In the genomic region with DNA sequence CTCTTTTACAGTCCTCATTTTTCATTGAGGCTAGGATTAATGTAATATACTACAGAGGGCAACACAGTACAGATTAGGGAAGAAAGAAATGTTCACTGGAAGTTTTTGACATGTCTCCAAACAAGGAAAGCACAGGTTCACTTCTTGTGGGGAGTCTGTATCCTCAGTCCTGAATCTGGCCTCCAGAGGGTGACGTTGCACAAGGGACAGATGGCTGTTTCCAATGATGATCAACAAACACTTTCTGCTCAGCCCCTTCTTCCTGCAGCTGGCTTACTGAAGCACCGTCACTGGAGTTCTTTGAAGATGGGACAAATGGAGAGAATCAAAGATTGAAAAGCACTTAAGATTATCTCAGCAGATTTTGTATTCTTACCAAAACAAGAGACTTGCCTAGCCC, we compare ENCODE assay signal across 14 cellular contexts.
DNase-seq lines count a peak whose midpoint lies in the region; ATAC-seq and TF ChIP-seq lines count a peak whose summit lies in the region.
"Had no signal": no experiment of that assay in that cellular context is flagged by ENCODE, and none has a peak within 500 bp of the region (broad histone marks: within the 10 kb centered on the region; RNA-seq: fewer than 3 reads in every experiment).

No MANE protein-coding gene starts in this region.

- no peak for ATAC-seq in mucosa of descending colon
- ATAC-seq in HG03469 (IDR thresholded peaks at IDR 0.05; ENCODE audit: unreplicated experiment), result no peak

- peak; percentile 8 for DNase-seq in mammary epithelial cell
- no peak for DNase-seq in breast epithelium (ENCODE audit: low spot score in 2 of 2)
- DNase-seq in NCI-H748 treated with DMSO at 0.1 percent for 48 hours (lab: John Stamatoyannopoulos, UW), result peak; percentile 32
- DNase-seq in central memory CD4-positive, alpha-beta T cell, result peak; percentile 5
- peak; percentile 10 for DNase-seq in putamen (ENCODE audit: low spot score)
- no peak for DNase-seq in mucosa of gallbladder (ENCODE audit: low spot score)
- no peak for DNase-seq in mucosa of descending colon
- DNase-seq: AML-193; effector CD4-positive, alpha-beta T cell; KG1; NCI-H2081; SK-N-SH had no signal

- no peaks in the 10 kb centered on the region for H3K27me3 ChIP-seq in mammary epithelial cell (ENCODE audit: insufficient read depth, low read length)
- no peaks in the 10 kb centered on the region for H3K27me3 ChIP-seq in breast epithelium

- CTCF ChIA-PET in mammary epithelial cell (lab: Charles Lee; ENCODE audit: low non-redundant PET), result interaction anchor here (0.8 kb wide), 1 partner anchor 200 kb away, joined by 7 read pairs; no protein-coding TSS in a partner anchor

- no peaks in the 10 kb centered on the region for H3K36me3 ChIP-seq in mammary epithelial cell (ENCODE audit: insufficient read depth, low read length)
- H3K36me3 ChIP-seq in breast epithelium, result no peaks in the 10 kb centered on the region
- H3K36me3 ChIP-seq in mucosa of descending colon (ENCODE audit: low read depth), result no peaks in the 10 kb centered on the region

- no peak overlapping the region for H3K4me2 ChIP-seq in mammary epithelial cell (ENCODE audit: insufficient read depth, low read depth, low read length)
- H3K4me2 ChIP-seq: SK-N-SH had no signal

- dilution Hi-C loops in mammary epithelial cell (cut with HindIII; ENCODE audit: low sequenced_read_pairs), result no loop called here

- no peaks in the 10 kb centered on the region for H4K20me1 ChIP-seq in mammary epithelial cell (ENCODE audit: insufficient read depth, low read length)

- H3K4me3 ChIP-seq in mammary epithelial cell (replicated peaks in 1 of 3; ENCODE audit: insufficient read depth in 1 of 3, low read depth in 2 of 3, low read length in 3 of 3), result no peak overlapping the region
- H3K4me3 ChIP-seq in breast epithelium, result no peak overlapping the region
- H3K4me3 ChIP-seq in mucosa of descending colon, result no peak overlapping the region

- TF ChIP-seq POLR2A in breast epithelium (IDR thresholded peaks at IDR 0.05), result no peak

- intact Hi-C loops in mammary epithelial cell (cut with micrococcal nuclease) (no loop called here), breast epithelium (cut with DNase I; ENCODE audit: low total_unique reads) (no loop called here), mucosa of descending colon (cut with DNase I, micrococcal nuclease) (no loop called here)

- no TSS peak for BruUV-seq in mammary epithelial cell (replicated peaks; lab: Mats Ljungman, UMichigan)

- H3K9me3 ChIP-seq in mammary epithelial cell (replicated peaks; ENCODE audit: insufficient read depth, low read length) (no peaks in the 10 kb centered on the region), breast epithelium (peaks cover 0 to 6% of the 10 kb centered on the region in 2 donors), mucosa of descending colon (no peaks in the 10 kb centered on the region)
- H3K9me3 ChIP-seq: SK-N-SH had no signal

- H3K4me1 ChIP-seq in mammary epithelial cell (ENCODE audit: insufficient read depth, low read length) (no peaks in the 10 kb centered on the region), breast epithelium (no peaks in the 10 kb centered on the region), mucosa of descending colon (ENCODE audit: low read depth) (no peaks in the 10 kb centered on the region)
- H3K4me1 ChIP-seq: parathyroid adenoma had no signal

- peak; percentile 38 to 59 for TF ChIP-seq CTCF in mammary epithelial cell (conservative IDR thresholded peaks at IDR 0.05 in 1 of 2, IDR thresholded peaks at IDR 0.05 in 1 of 2; ENCODE audit: extremely low read depth in 1 of 2, insufficient read depth in 1 of 2, low read depth in 1 of 2, low read length in 2 of 2)
- TF ChIP-seq CTCF in breast epithelium (IDR thresholded peaks at IDR 0.05), result no peak
- no peak for TF ChIP-seq CTCF in mucosa of descending colon (IDR thresholded peaks at IDR 0.05)

- WGBS in mammary epithelial cell (ENCODE audit: low coverage, missing lambda C conversion rate), result 56% methylated on average over 2 of the region's 2 CpGs

- in situ Hi-C loops in mammary epithelial cell (cut with MboI; ENCODE audit: low sequenced_read_pairs in 2 of 2), result no loop called here

- H3K79me2 ChIP-seq in mammary epithelial cell (ENCODE audit: insufficient read depth, low read length), result no peaks in the 10 kb centered on the region
- H3K79me2 ChIP-seq: parathyroid adenoma had no signal

- H3K9ac ChIP-seq in mammary epithelial cell (ENCODE audit: insufficient read depth, low read length), result no peak overlapping the region
- H3K9ac ChIP-seq: parathyroid adenoma, SK-N-SH had no signal

- no peak overlapping the region for H2AFZ ChIP-seq in mammary epithelial cell (ENCODE audit: low read depth, low read length)
- H2AFZ ChIP-seq: parathyroid adenoma had no signal

- no peak overlapping the region for H3K27ac ChIP-seq in mammary epithelial cell (ENCODE audit: insufficient read depth, low read depth, low read length)
- no peak overlapping the region for H3K27ac ChIP-seq in breast epithelium
- H3K27ac ChIP-seq: parathyroid adenoma had no signal

Comparison
In these comparisons a context has a peak if more than half of its experiments do, and no peak if none do; other contexts are left out.
1. DNase-seq: peak in mammary epithelial cell (single experiment), NCI-H748 treated with DMSO at 0.1 percent for 48 hours (single experiment), central memory CD4-positive, alpha-beta T cell (single experiment) and putamen (single experiment); none in breast epithelium (0 of 2), mucosa of gallbladder (single experiment) and mucosa of descending colon (0 of 3).
2. CTCF ChIP-seq: peak in mammary epithelial cell (2 of 2); none in breast epithelium (0 of 3) and mucosa of descending colon (single experiment).